1 cellular context compared by ENCODE assay signal in genomic region chrX:40050532-40050931, GRCh38.
TF ChIP-seq lines count a peak whose summit lies in the region.

No MANE protein-coding gene starts in this region.

TF ChIP-seq in K562, 482 proteins besides CTCF, POLR2A, EP300 and RAD21 (continued from another document and continues in another):
- 0 out of 2 replicates have a peak, but pooled peaks have one; percentile 51 for TF ChIP-seq CBX5 (IDR thresholded peaks at IDR 0.05; ENCODE audit: borderline replicate concordance, low read depth)
- TF ChIP-seq TRIM28 (IDR thresholded peaks at IDR 0.05), result peak; percentile 87
- no peak for TF ChIP-seq ZNF785 (CRISPR knock-in tag; IDR thresholded peaks at IDR 0.05)
- no peak for TF ChIP-seq AFF4 (CRISPR knock-in tag; IDR thresholded peaks at IDR 0.05)
- TF ChIP-seq RFX5 (IDR thresholded peaks at IDR 0.05; ENCODE audit: low read depth, low read length), result no peak
- no peak for TF ChIP-seq HNRNPH1 (optimal IDR thresholded peaks at IDR 0.05; ENCODE audit: low read depth, low read length)
- no peak for TF ChIP-seq ZNF644 (tag; IDR thresholded peaks at IDR 0.05; ENCODE audit: low read depth)
- TF ChIP-seq CBX3 (IDR thresholded peaks at IDR 0.05; ENCODE audit: borderline replicate concordance in 1 of 2, low read length in 2 of 2), result peak in 1 of 2 experiments; percentile 97; a peak in 2 of 3 replicates
- no peak for TF ChIP-seq ARID4B (CRISPR knock-in tag; IDR thresholded peaks at IDR 0.05)
- no peak for TF ChIP-seq MTA2 (IDR thresholded peaks at IDR 0.05; ENCODE audit: low read depth)
- peak; percentile 14 for TF ChIP-seq ZNF280A (IDR thresholded peaks at IDR 0.05; ENCODE audit: low read depth, partially characterized antibody)
- TF ChIP-seq MED1 (CRISPR knock-in tag; IDR thresholded peaks at IDR 0.05; ENCODE audit: borderline replicate concordance), result no peak
- no peak for TF ChIP-seq THRAP3 (IDR thresholded peaks at IDR 0.05; ENCODE audit: borderline replicate concordance)
- TF ChIP-seq NR2C1 (IDR thresholded peaks at IDR 0.05), result no peak
- no peak for TF ChIP-seq NR2C1 (tag; IDR thresholded peaks at IDR 0.05)
- no peak for TF ChIP-seq LEF1 (IDR thresholded peaks at IDR 0.05)
- no peak for TF ChIP-seq POLR2G (IDR thresholded peaks at IDR 0.05; ENCODE audit: low read depth, low read length)
- no peak for TF ChIP-seq ZNF143 (CRISPR knock-in tag; IDR thresholded peaks at IDR 0.05)
- no peak for TF ChIP-seq FIP1L1 (IDR thresholded peaks at IDR 0.05; ENCODE audit: low read depth, low read length, poor library complexity, severe bottlenecking)
- TF ChIP-seq YBX1 (IDR thresholded peaks at IDR 0.05), result no peak
- no peak for TF ChIP-seq KAT7 (CRISPR knock-in tag; IDR thresholded peaks at IDR 0.05; ENCODE audit: borderline replicate concordance)
- TF ChIP-seq ZNF707 (CRISPR knock-in tag; conservative IDR thresholded peaks at IDR 0.05), result no peak
- TF ChIP-seq TEAD4 (IDR thresholded peaks at IDR 0.05; ENCODE audit: low read length), result no peak
- TF ChIP-seq TEAD4 (CRISPR knock-in tag; IDR thresholded peaks at IDR 0.05; ENCODE audit: borderline replicate concordance), result no peak
- no peak for TF ChIP-seq ATF3 (IDR thresholded peaks at IDR 0.05)
- no peak for TF ChIP-seq ATF3 (CRISPR knock-in tag; conservative IDR thresholded peaks at IDR 0.05)
- TF ChIP-seq DLX4 (CRISPR knock-in tag; IDR thresholded peaks at IDR 0.05), result no peak
- no peak for TF ChIP-seq HES1 (IDR thresholded peaks at IDR 0.05; ENCODE audit: low read depth)
- no peak for TF ChIP-seq ADNP (tag; IDR thresholded peaks at IDR 0.05)
- no peak for TF ChIP-seq XRCC5 (IDR thresholded peaks at IDR 0.05; ENCODE audit: low read depth, low read length)
- no peak for TF ChIP-seq STAT5B (CRISPR knock-in tag; IDR thresholded peaks at IDR 0.05)
- TF ChIP-seq JUNB (CRISPR knock-in tag; conservative IDR thresholded peaks at IDR 0.05), result no peak
- TF ChIP-seq PML (IDR thresholded peaks at IDR 0.05; ENCODE audit: low read length), result peak; percentile 53; the same call in 1 of the 2 replicates
- no peak for TF ChIP-seq MGA (IDR thresholded peaks at IDR 0.05)
- no peak for TF ChIP-seq ATF7 (IDR thresholded peaks at IDR 0.05)
- TF ChIP-seq ZC3H8 (IDR thresholded peaks at IDR 0.05), result no peak
- TF ChIP-seq GTF2F1 (IDR thresholded peaks at IDR 0.05; ENCODE audit: low read depth, low read length), result no peak
- no peak for TF ChIP-seq RBM39 (optimal IDR thresholded peaks at IDR 0.05; ENCODE audit: low read depth, low read length)
- TF ChIP-seq ID3 (CRISPR knock-in tag; IDR thresholded peaks at IDR 0.05), result no peak
- TF ChIP-seq ID3 (tag; IDR thresholded peaks at IDR 0.05), result no peak
